In genomic region chr7:36192050-36192824, GRCh38 we compare ENCODE assay signal across 8 cellular contexts. TPM values are rescaled to one million over a fixed set of nuclear protein-coding genes. Genes with fewer than 3 reads are reported as not detected.
DNase-seq lines count a peak whose midpoint lies in the region; ATAC-seq, FAIRE-seq and TF ChIP-seq lines count a peak whose summit lies in the region.

No MANE protein-coding gene starts in this region.

- H3K4me1 ChIP-seq in skeletal muscle tissue (ENCODE audit: control insufficient read depth in 3 of 3, insufficient read depth in 3 of 3, low read length in 3 of 3) (peaks cover 36 to 66% (median 49%) of the 10 kb centered on the region in 3 donors), foreskin keratinocyte (no peaks in the 10 kb centered on the region)

- H3K27ac ChIP-seq in skeletal muscle tissue (ENCODE audit: low read depth, low read length) (peak overlapping the region; percentile 54), foreskin keratinocyte (no peak overlapping the region)

- no peaks in the 10 kb centered on the region for H3K27me3 Mint-ChIP-seq in stimulated activated naive CD8-positive, alpha-beta T cell treated with anti-CD3 and anti-CD28 coated beads, Interleukin-15, amount 100 ng/mL, for 72 hours
- H3K27me3 Mint-ChIP-seq in activated naive CD8-positive, alpha-beta T cell treated with anti-CD3 and anti-CD28 coated beads, Interleukin-2, amount 50 U/mL, for 24 hours: no peaks in the 10 kb centered on the region

- H3K36me3 ChIP-seq in skeletal muscle tissue (ENCODE audit: control insufficient read depth in 3 of 3, insufficient read depth in 3 of 3, low read length in 3 of 3): no peaks in the 10 kb centered on the region

- H3K9me3 ChIP-seq in skeletal muscle tissue (ENCODE audit: control insufficient read depth in 3 of 3, low read length in 3 of 3): no peaks in the 10 kb centered on the region

- no peak overlapping the region for H3K4me3 ChIP-seq in skeletal muscle tissue (ENCODE audit: low read length in 3 of 3)

- peak; percentile 61 for ATAC-seq in GM18861 (IDR thresholded peaks at IDR 0.05; ENCODE audit: unreplicated experiment)
- no peak for ATAC-seq in GM19324 (IDR thresholded peaks at IDR 0.05; ENCODE audit: low FRiP score, unreplicated experiment)
- ATAC-seq in stimulated activated naive CD8-positive, alpha-beta T cell treated with anti-CD3 and anti-CD28 coated beads, Interleukin-15, amount 100 ng/mL, for 72 hours: no peak
- ATAC-seq in activated naive CD8-positive, alpha-beta T cell treated with anti-CD3 and anti-CD28 coated beads, Interleukin-2, amount 50 U/mL, for 24 hours: no peak
- no peak for ATAC-seq in foreskin keratinocyte

- TF ChIP-seq CTCF in foreskin keratinocyte (conservative IDR thresholded peaks at IDR 0.05): no peak

- no peaks in the 10 kb centered on the region for H3K27me3 ChIP-seq in skeletal muscle tissue (ENCODE audit: control insufficient read depth in 3 of 3, insufficient read depth in 3 of 3, low read length in 3 of 3)
- no peaks in the 10 kb centered on the region for H3K27me3 ChIP-seq in foreskin keratinocyte

- H3K9me3 Mint-ChIP-seq in stimulated activated naive CD8-positive, alpha-beta T cell treated with anti-CD3 and anti-CD28 coated beads, Interleukin-15, amount 100 ng/mL, for 72 hours: no peaks in the 10 kb centered on the region
- no peaks in the 10 kb centered on the region for H3K9me3 Mint-ChIP-seq in activated naive CD8-positive, alpha-beta T cell treated with anti-CD3 and anti-CD28 coated beads, Interleukin-2, amount 50 U/mL, for 24 hours

- FAIRE-seq in endometrium (lab: Jason Lieb, UNC): peak; percentile 33

- no peaks in the 10 kb centered on the region for H3K36me3 Mint-ChIP-seq in activated naive CD8-positive, alpha-beta T cell treated with anti-CD3 and anti-CD28 coated beads, Interleukin-2, amount 50 U/mL, for 24 hours (ENCODE audit: low read depth)

- no peaks in the 10 kb centered on the region for H3K4me1 Mint-ChIP-seq in stimulated activated naive CD8-positive, alpha-beta T cell treated with anti-CD3 and anti-CD28 coated beads, Interleukin-15, amount 100 ng/mL, for 72 hours
- no peaks in the 10 kb centered on the region for H3K4me1 Mint-ChIP-seq in activated naive CD8-positive, alpha-beta T cell treated with anti-CD3 and anti-CD28 coated beads, Interleukin-2, amount 50 U/mL, for 24 hours

- no peak overlapping the region for H3K27ac Mint-ChIP-seq in stimulated activated naive CD8-positive, alpha-beta T cell treated with anti-CD3 and anti-CD28 coated beads, Interleukin-15, amount 100 ng/mL, for 72 hours
- no peak overlapping the region for H3K27ac Mint-ChIP-seq in activated naive CD8-positive, alpha-beta T cell treated with anti-CD3 and anti-CD28 coated beads, Interleukin-2, amount 50 U/mL, for 24 hours

- peak; percentile 94 to 97 for DNase-seq in Kasumi-1 (lab: John Stamatoyannopoulos, UW)
- DNase-seq in stimulated activated naive CD8-positive, alpha-beta T cell treated with anti-CD3 and anti-CD28 coated beads, Interleukin-15, amount 100 ng/mL, for 72 hours: no peak
- DNase-seq in activated naive CD8-positive, alpha-beta T cell treated with anti-CD3 and anti-CD28 coated beads, Interleukin-2, amount 50 U/mL, for 24 hours: no peak
- no peak for DNase-seq in foreskin keratinocyte

- no peak overlapping the region for H3K4me3 Mint-ChIP-seq in stimulated activated naive CD8-positive, alpha-beta T cell treated with anti-CD3 and anti-CD28 coated beads, Interleukin-15, amount 100 ng/mL, for 72 hours
- no peak overlapping the region for H3K4me3 Mint-ChIP-seq in activated naive CD8-positive, alpha-beta T cell treated with anti-CD3 and anti-CD28 coated beads, Interleukin-2, amount 50 U/mL, for 24 hours

- peak overlapping the region in 1 of 3 donors; percentile 28 for H3K9ac ChIP-seq in skeletal muscle tissue (ENCODE audit: low read depth in 1 of 3, low read length in 3 of 3)

RNA-seq across cellular contexts. Expression of gene EEPD1, which starts 39.2 kb away (rescaled TPM):
- 12.5 TPM for total RNA-seq in skeletal muscle tissue
- total RNA-seq in foreskin keratinocyte: 2.2 and 2.4 TPM in 2 replicates
- 1.2 and 1.3 TPM in 2 replicates for polyA plus RNA-seq in foreskin keratinocyte

Comparison
In these comparisons a context has a peak if more than half of its experiments do, and no peak if none do; other contexts are left out.
1. DNase-seq: peak in Kasumi-1 (2 of 2); none in stimulated activated naive CD8-positive, alpha-beta T cell treated with anti-CD3 and anti-CD28 coated beads, Interleukin-15, amount 100 ng/mL, for 72 hours (0 of 2), activated naive CD8-positive, alpha-beta T cell treated with anti-CD3 and anti-CD28 coated beads, Interleukin-2, amount 50 U/mL, for 24 hours (single experiment) and foreskin keratinocyte (0 of 2).